In the genomic region with DNA sequence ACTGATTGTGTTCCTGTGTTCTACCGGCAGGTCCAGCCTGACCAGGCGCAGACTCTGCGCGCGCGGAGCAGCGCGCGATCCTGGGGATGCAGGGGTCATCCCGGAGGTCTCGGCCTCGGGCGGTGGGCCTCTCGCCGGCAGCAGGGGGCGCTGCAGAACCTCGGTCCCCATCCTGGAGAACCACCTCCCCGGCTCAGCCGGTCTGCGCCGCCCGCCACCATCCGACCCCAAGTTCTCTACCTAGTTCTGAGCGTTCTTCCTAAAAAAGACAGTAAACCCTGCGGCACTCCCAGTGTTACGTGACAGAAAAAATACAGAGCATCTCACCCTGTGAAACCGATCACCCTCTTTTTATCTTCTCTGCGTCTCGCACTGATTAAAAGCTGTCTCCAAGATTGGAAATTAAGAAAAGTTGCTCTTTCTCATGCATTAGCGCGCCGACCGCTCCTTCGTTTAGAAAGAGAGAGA, we compare ENCODE assay signal across 8 cellular contexts. TPM values are rescaled to one million over a fixed set of nuclear protein-coding genes. Genes with fewer than 3 reads are reported as not detected.
DNase-seq lines count a peak whose midpoint lies in the region; ATAC-seq and TF ChIP-seq lines count a peak whose summit lies in the region.

No MANE protein-coding gene starts in this region.

- intact Hi-C loops in mucosa of descending colon (cut with DNase I, micrococcal nuclease) = loop anchor here (2.0 to 10.0 kb wide), 2 partner anchors 53 to 295 kb away; no protein-coding TSS in a partner anchor

- H3K4me1 ChIP-seq in mucosa of descending colon (ENCODE audit: low read depth) = peaks cover 14% of the 10 kb centered on the region

- peak; percentile 27 for DNase-seq in NCI-H2227 (lab: John Stamatoyannopoulos, UW; ENCODE audit: unreplicated experiment)
- DNase-seq in NCI-H2227 treated with DMSO at 0.1 percent for 48 hours (lab: John Stamatoyannopoulos, UW) = no peak
- peak; percentile 0 for DNase-seq in NCI-H2171 (lab: John Stamatoyannopoulos, UW)
- peak; percentile 65 to 90 (median 82) for DNase-seq in activated CD8-positive, alpha-beta memory T cell treated with anti-CD3 and anti-CD28 coated beads for 48 hours (ENCODE audit: low read depth in 2 of 3, low spot score in 2 of 3)
- DNase-seq in epithelial cell of proximal tubule (ENCODE audit: low read depth) = no peak
- DNase-seq in mucosa of descending colon = peak; percentile 77 to 89 (median 88)
- DNase-seq in stimulated activated CD8-positive, alpha-beta memory T cell treated with anti-CD3 and anti-CD28 coated beads, Interleukin-2, amount 100 ng/mL, for 48 hours (ENCODE audit: low read depth in 2 of 2) = peak; percentile 84 to 89

- ATAC-seq in HG02840 (IDR thresholded peaks at IDR 0.05; ENCODE audit: low FRiP score, unreplicated experiment) (peak; percentile 77), mucosa of descending colon (peak; percentile 85)

- peak overlapping the region; percentile 54 for H3K4me3 ChIP-seq in epithelial cell of proximal tubule (ENCODE audit: low read depth, low read length)
- no peak overlapping the region for H3K4me3 ChIP-seq in mucosa of descending colon

- peak; percentile 74 for TF ChIP-seq CTCF in epithelial cell of proximal tubule (conservative IDR thresholded peaks at IDR 0.05; ENCODE audit: low read depth, low read length)
- peak; percentile 67 for TF ChIP-seq CTCF in mucosa of descending colon (IDR thresholded peaks at IDR 0.05)

- H3K9me3 ChIP-seq in mucosa of descending colon = no peaks in the 10 kb centered on the region

- H3K36me3 ChIP-seq in mucosa of descending colon (ENCODE audit: low read depth) = no peaks in the 10 kb centered on the region

RNA-seq across cellular contexts. Expression of gene TRPC3, which starts 1.6 kb away (rescaled TPM):
- total RNA-seq in epithelial cell of proximal tubule (0.06 and 0.07 TPM in 2 replicates), mucosa of descending colon (1 to 10 TPM in 1 of 3 donors, under 1 TPM in 2; 0.17 to 1.0 (median 0.51) TPM)

Comparison
In these comparisons a context has a peak if more than half of its experiments do, and no peak if none do; other contexts are left out.
1. DNase-seq: peak in NCI-H2227 (single experiment), NCI-H2171 (single experiment), activated CD8-positive, alpha-beta memory T cell treated with anti-CD3 and anti-CD28 coated beads for 48 hours (3 of 3), mucosa of descending colon (3 of 3) and stimulated activated CD8-positive, alpha-beta memory T cell treated with anti-CD3 and anti-CD28 coated beads, Interleukin-2, amount 100 ng/mL, for 48 hours (2 of 2); none in NCI-H2227 treated with DMSO at 0.1 percent for 48 hours (single experiment) and epithelial cell of proximal tubule (single experiment).